Comparison of ENCODE assay signal across 19 cellular contexts in the genomic region with DNA sequence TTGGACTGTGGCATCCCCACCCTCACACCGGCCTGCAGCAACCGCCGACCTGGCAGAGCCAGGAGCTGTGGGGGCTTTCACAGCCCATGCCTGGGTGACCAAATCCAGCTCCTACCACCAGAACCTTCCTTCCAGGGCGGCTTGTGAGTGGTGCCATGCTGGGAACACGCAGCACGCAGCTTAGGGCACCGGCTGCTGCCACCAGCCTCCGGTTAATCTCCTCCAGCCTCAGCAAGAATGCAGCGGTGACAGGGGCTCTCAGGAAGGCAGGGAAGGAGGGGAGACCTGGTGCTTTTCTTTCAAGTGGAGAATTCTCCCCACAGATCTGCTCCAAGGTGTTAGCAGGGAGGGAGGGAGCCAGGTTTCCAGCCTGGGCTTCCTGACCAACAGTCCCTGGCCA. TPM values are rescaled to one million over a fixed set of nuclear protein-coding genes. Genes with fewer than 3 reads are reported as not detected.
DNase-seq lines count a peak whose midpoint lies in the region; ATAC-seq and TF ChIP-seq lines count a peak whose summit lies in the region.
"Had no signal": no experiment of that assay in that cellular context is flagged by ENCODE, and none has a peak within 500 bp of the region (broad histone marks: within the 10 kb centered on the region; RNA-seq: fewer than 3 reads in every experiment).

No MANE protein-coding gene starts in this region.

- no peak overlapping the region for H3K18ac ChIP-seq in mesendoderm (ENCODE audit: low read length)

- H3K4me2 ChIP-seq in mammary epithelial cell (ENCODE audit: insufficient read depth, low read depth, low read length) (peak overlapping the region; percentile 68), mesendoderm (ENCODE audit: low read length) (no peak overlapping the region), smooth muscle cell (peak overlapping the region; percentile 9), PC-3 (ENCODE audit: low read length) (no peak overlapping the region)

- peak in 1 of 2 donors; percentile 64 for DNase-seq in cardiac muscle cell (ENCODE audit: low read depth in 1 of 2, low spot score in 1 of 2)
- DNase-seq in cardiac septum (ENCODE audit: low spot score): no peak
- DNase-seq in mammary epithelial cell: no peak
- DNase-seq in mesendoderm: peak; percentile 35
- DNase-seq in smooth muscle cell (lab: John Stamatoyannopoulos, UW; ENCODE audit: unreplicated experiment): no peak
- DNase-seq in PC-3: no peak
- no peak for DNase-seq in activated CD8-positive, alpha-beta memory T cell treated with anti-CD3 and anti-CD28 coated beads, Interleukin-2, amount 10 ng/mL, durations not matched to agents 7 days and 5 days
- no peak for DNase-seq in central memory CD4-positive, alpha-beta T cell
- DNase-seq: BE2C; Calu3; CD4-positive, alpha-beta T cell; GM23248; KBM-7; NCI-H1048; NCI-H1436 treated with DMSO at 0.1 percent for 48 hours; NCI-H2029 treated with DMSO at 0.1 percent for 48 hours; SHP77 treated with DMSO at 0.1 percent for 48 hours had no signal

- H4K8ac ChIP-seq in mesendoderm (ENCODE audit: low read depth, low read length): no peak overlapping the region

- no peak overlapping the region for H3K4me3 Mint-ChIP-seq in activated CD8-positive, alpha-beta memory T cell treated with anti-CD3 and anti-CD28 coated beads, Interleukin-2, amount 10 ng/mL, durations not matched to agents 7 days and 5 days
- H3K4me3 Mint-ChIP-seq: CD4-positive, alpha-beta T cell had no signal

- H3K27me3 ChIP-seq in cardiac muscle cell (no peaks in the 10 kb centered on the region), mammary epithelial cell (ENCODE audit: insufficient read depth, low read length) (no peaks in the 10 kb centered on the region), mesendoderm (ENCODE audit: insufficient read depth, low read length, poor library complexity) (no peaks in the 10 kb centered on the region), smooth muscle cell (ENCODE audit: low read depth) (no peaks in the 10 kb centered on the region), PC-3 (ENCODE audit: low read length) (no peaks in the 10 kb centered on the region)
- H3K27me3 ChIP-seq: BE2C had no signal

- no peaks in the 10 kb centered on the region for H3K4me1 Mint-ChIP-seq in activated CD8-positive, alpha-beta memory T cell treated with anti-CD3 and anti-CD28 coated beads, Interleukin-2, amount 10 ng/mL, durations not matched to agents 7 days and 5 days

- H2BK5ac ChIP-seq in mesendoderm (ENCODE audit: low read length): no peak overlapping the region

- H3K27ac Mint-ChIP-seq in activated CD8-positive, alpha-beta memory T cell treated with anti-CD3 and anti-CD28 coated beads, Interleukin-2, amount 10 ng/mL, durations not matched to agents 7 days and 5 days: no peak overlapping the region
- H3K27ac Mint-ChIP-seq: CD4-positive, alpha-beta T cell had no signal

- peak overlapping the region; percentile 91 for H2AFZ ChIP-seq in mammary epithelial cell (ENCODE audit: low read depth, low read length)
- H2AFZ ChIP-seq in smooth muscle cell (ENCODE audit: low read depth): no peak overlapping the region
- no peak overlapping the region for H2AFZ ChIP-seq in PC-3 (ENCODE audit: low read length)
- H2AFZ ChIP-seq: GM23248 had no signal

- H4K5ac ChIP-seq in mesendoderm (ENCODE audit: low read length): no peak overlapping the region

- WGBS in mammary epithelial cell (ENCODE audit: low coverage, missing lambda C conversion rate): 23% methylated on average over 4 of the region's 9 CpGs
- WGBS in mesendoderm (ENCODE audit: extremely low coverage, insufficient coverage, low lambda C conversion rate): no CpG with 5 or more reads among the region's 9 CpGs
- 88% methylated on average over 9 of the region's 9 CpGs for WGBS in smooth muscle cell (ENCODE audit: low lambda C conversion rate)

- BruUV-seq in mammary epithelial cell (replicated peaks; lab: Mats Ljungman, UMichigan): no TSS peak
- BruUV-seq in PC-3 (replicated peaks; lab: Mats Ljungman, UMichigan): no TSS peak

- no peaks in the 10 kb centered on the region for H3K36me3 Mint-ChIP-seq in activated CD8-positive, alpha-beta memory T cell treated with anti-CD3 and anti-CD28 coated beads, Interleukin-2, amount 10 ng/mL, durations not matched to agents 7 days and 5 days

- no peak overlapping the region for H3K23ac ChIP-seq in mesendoderm (ENCODE audit: low read length)

- H3K9me3 ChIP-seq in cardiac muscle cell (ENCODE audit: low read depth) (no peaks in the 10 kb centered on the region), mammary epithelial cell (replicated peaks; ENCODE audit: insufficient read depth, low read length) (no peaks in the 10 kb centered on the region), smooth muscle cell (replicated peaks; ENCODE audit: low read depth) (no peaks in the 10 kb centered on the region), PC-3 (ENCODE audit: low read length) (no peaks in the 10 kb centered on the region)
- H3K9me3 ChIP-seq: BE2C had no signal

- peaks cover 28% of the 10 kb centered on the region for H3K4me1 ChIP-seq in cardiac muscle cell (ENCODE audit: low read depth)
- peaks cover 27% of the 10 kb centered on the region for H3K4me1 ChIP-seq in mammary epithelial cell (ENCODE audit: insufficient read depth, low read length)
- peaks cover 8% of the 10 kb centered on the region for H3K4me1 ChIP-seq in mesendoderm (ENCODE audit: control insufficient read depth, low read depth, low read length)
- H3K4me1 ChIP-seq in smooth muscle cell (ENCODE audit: low read depth): peaks cover 11% of the 10 kb centered on the region
- H3K4me1 ChIP-seq in PC-3 (ENCODE audit: insufficient read depth, low read length): no peaks in the 10 kb centered on the region

- no peaks in the 10 kb centered on the region for H3K36me3 ChIP-seq in cardiac muscle cell
- H3K36me3 ChIP-seq in mammary epithelial cell (ENCODE audit: insufficient read depth, low read length): no peaks in the 10 kb centered on the region
- no peaks in the 10 kb centered on the region for H3K36me3 ChIP-seq in mesendoderm (ENCODE audit: control insufficient read depth, insufficient read depth, low read length)
- no peaks in the 10 kb centered on the region for H3K36me3 ChIP-seq in smooth muscle cell (ENCODE audit: low read depth)
- H3K36me3 ChIP-seq in PC-3 (ENCODE audit: low read depth, low read length): no peaks in the 10 kb centered on the region
- H3K36me3 ChIP-seq: BE2C had no signal

- no peaks in the 10 kb centered on the region for H3K79me2 ChIP-seq in mammary epithelial cell (ENCODE audit: insufficient read depth, low read length)
- no peaks in the 10 kb centered on the region for H3K79me2 ChIP-seq in mesendoderm (ENCODE audit: control insufficient read depth, insufficient read depth, low read length)
- H3K79me2 ChIP-seq in smooth muscle cell (ENCODE audit: low read depth): no peaks in the 10 kb centered on the region
- no peaks in the 10 kb centered on the region for H3K79me2 ChIP-seq in PC-3 (ENCODE audit: low read length)

- no peak overlapping the region for H3K9ac ChIP-seq in mammary epithelial cell (ENCODE audit: insufficient read depth, low read length)
- no peak overlapping the region for H3K9ac ChIP-seq in mesendoderm (ENCODE audit: low read length)
- no peak overlapping the region for H3K9ac ChIP-seq in smooth muscle cell (ENCODE audit: low read depth)
- no peak overlapping the region for H3K9ac ChIP-seq in PC-3 (ENCODE audit: low read length)
- H3K9ac ChIP-seq: GM23248 had no signal

- no peak overlapping the region for H2AK5ac ChIP-seq in mesendoderm (ENCODE audit: low read length)

- no peak overlapping the region for H3K4ac ChIP-seq in mesendoderm (ENCODE audit: low read depth, low read length)

- H4K20me1 ChIP-seq in mammary epithelial cell (ENCODE audit: insufficient read depth, low read length) (no peaks in the 10 kb centered on the region), smooth muscle cell (ENCODE audit: low read depth) (no peaks in the 10 kb centered on the region), PC-3 (ENCODE audit: low read length) (no peaks in the 10 kb centered on the region)

- H3F3A ChIP-seq in smooth muscle cell (ENCODE audit: low read depth) (no peaks in the 10 kb centered on the region), PC-3 (ENCODE audit: low read length, unreplicated experiment) (no peaks in the 10 kb centered on the region)

- H3K9me3 Mint-ChIP-seq in activated CD8-positive, alpha-beta memory T cell treated with anti-CD3 and anti-CD28 coated beads, Interleukin-2, amount 10 ng/mL, durations not matched to agents 7 days and 5 days (ENCODE audit: low read depth): no peaks in the 10 kb centered on the region
- H3K9me3 Mint-ChIP-seq: CD4-positive, alpha-beta T cell had no signal

- no peak for TF ChIP-seq CTCF in cardiac muscle cell (IDR thresholded peaks at IDR 0.05; ENCODE audit: low read depth, low read length)
- TF ChIP-seq CTCF in mammary epithelial cell (conservative IDR thresholded peaks at IDR 0.05 in 1 of 2, IDR thresholded peaks at IDR 0.05 in 1 of 2; ENCODE audit: extremely low read depth in 1 of 2, insufficient read depth in 1 of 2, low read depth in 1 of 2, low read length in 2 of 2): no peak
- no peak for TF ChIP-seq CTCF in smooth muscle cell (IDR thresholded peaks at IDR 0.05; ENCODE audit: borderline replicate concordance, insufficient read depth, poor library complexity, severe bottlenecking)
- no peak for TF ChIP-seq CTCF in PC-3 (conservative IDR thresholded peaks at IDR 0.05; ENCODE audit: low read depth, low read length)

- H3K4me3 ChIP-seq in cardiac muscle cell (no peak overlapping the region), mammary epithelial cell (replicated peaks in 1 of 3; ENCODE audit: insufficient read depth in 1 of 3, low read depth in 2 of 3, low read length in 3 of 3) (no peak overlapping the region), mesendoderm (ENCODE audit: low read length) (no peak overlapping the region), smooth muscle cell (no peak overlapping the region), PC-3 (ENCODE audit: low read length) (no peak overlapping the region)
- H3K4me3 ChIP-seq: GM23248 had no signal

- in situ Hi-C loops in mammary epithelial cell (cut with MboI; ENCODE audit: low sequenced_read_pairs in 2 of 2): no loop called here

- CTCF ChIA-PET in mammary epithelial cell (lab: Charles Lee; ENCODE audit: low non-redundant PET) (interaction anchor here (0.6 kb wide), 1 partner anchor 42 kb away, joined by 7 read pairs; no protein-coding TSS in a partner anchor), PC-3 (lab: Charles Lee) (interaction anchor here (0.5 kb wide), 1 partner anchor 16 kb away, joined by 4 read pairs; no protein-coding TSS in a partner anchor)
- CTCF ChIA-PET in activated CD8-positive, alpha-beta memory T cell treated with anti-CD3 and anti-CD28 coated beads, Interleukin-2, amount 10 ng/mL, durations not matched to agents 7 days and 5 days (lab: Charles Lee): no interaction called here

- ATAC-seq in PC-3: no peak
- ATAC-seq in activated CD8-positive, alpha-beta memory T cell treated with anti-CD3 and anti-CD28 coated beads, Interleukin-2, amount 10 ng/mL, durations not matched to agents 7 days and 5 days: no peak

- H2BK120ac ChIP-seq in mesendoderm (ENCODE audit: low read depth, low read length): no peak overlapping the region

- H3K79me1 ChIP-seq in mesendoderm (ENCODE audit: low read length): no peaks in the 10 kb centered on the region

- H3K9me2 ChIP-seq in PC-3 (replicated peaks; ENCODE audit: low read length): no peaks in the 10 kb centered on the region

- POLR2A ChIA-PET in PC-3 (lab: Charles Lee; ENCODE audit: unreplicated experiment): no interaction called here

- intact Hi-C loops in cardiac septum (cut with DNase I): no loop called here
- intact Hi-C loops in mammary epithelial cell (cut with micrococcal nuclease): loop anchor here (1.0 to 2.0 kb wide), 2 partner anchors 16 to 17 kb away; no protein-coding TSS in a partner anchor
- intact Hi-C loops in PC-3 (cut with micrococcal nuclease): no loop called here

- H3K56ac ChIP-seq in mesendoderm (ENCODE audit: low read length): no peak overlapping the region

- no peak overlapping the region for H2BK15ac ChIP-seq in mesendoderm (replicated peaks; ENCODE audit: low read depth)

- no peaks in the 10 kb centered on the region for H3K27me3 Mint-ChIP-seq in activated CD8-positive, alpha-beta memory T cell treated with anti-CD3 and anti-CD28 coated beads, Interleukin-2, amount 10 ng/mL, durations not matched to agents 7 days and 5 days
- H3K27me3 Mint-ChIP-seq: CD4-positive, alpha-beta T cell had no signal

- dilution Hi-C loops in mammary epithelial cell (cut with HindIII; ENCODE audit: low sequenced_read_pairs): no loop called here

- peak overlapping the region; percentile 69 for H3K27ac ChIP-seq in cardiac muscle cell
- peak overlapping the region; percentile 53 for H3K27ac ChIP-seq in mammary epithelial cell (ENCODE audit: insufficient read depth, low read depth, low read length)
- no peak overlapping the region for H3K27ac ChIP-seq in mesendoderm (ENCODE audit: low read depth, low read length)
- H3K27ac ChIP-seq in smooth muscle cell (ENCODE audit: low read depth): no peak overlapping the region
- H3K27ac ChIP-seq in PC-3 (ENCODE audit: low read length): no peak overlapping the region
- H3K27ac ChIP-seq: 22Rv1, GM23248 had no signal

RNA-seq across cellular contexts. Expression of a gene that starts 32.3 kb away (rescaled TPM):
- total RNA-seq in cardiac muscle cell (not detected in 2 replicates), cardiac septum (not detected), mammary epithelial cell (not detected), smooth muscle cell (not detected in 2 replicates), PC-3 (2014; rRNA removed) (not detected in 2 replicates)
- polyA plus RNA-seq in cardiac muscle cell (not detected in 2 replicates), mammary epithelial cell (not detected), smooth muscle cell (not detected in 2 replicates)
- polyA minus RNA-seq in mammary epithelial cell: not detected
- not detected for polyA plus RNA-seq in mesendoderm (2013, experiment 1 of 2)
- polyA plus RNA-seq in mesendoderm (2013, experiment 2 of 2): not detected
- total RNA-seq in activated CD8-positive, alpha-beta memory T cell treated with anti-CD3 and anti-CD28 coated beads, Interleukin-2, amount 10 ng/mL, durations not matched to agents 7 days and 5 days: not detected
- total RNA-seq: Calu3; CD4-positive, alpha-beta T cell; G401; GM23248 had no signal
- polyA plus RNA-seq: GM23248 had no signal

RNA-seq across cellular contexts. Expression of a gene that starts 35.8 kb away (rescaled TPM):
- 0.18 TPM in 1 of 2 replicates, not detected in the other for total RNA-seq in cardiac muscle cell
- 0.34 and 0.40 TPM in 2 replicates for polyA plus RNA-seq in cardiac muscle cell
- total RNA-seq in cardiac septum: 0.19 TPM
- not detected for total RNA-seq in mammary epithelial cell
- not detected for polyA plus RNA-seq in mammary epithelial cell
- not detected for polyA minus RNA-seq in mammary epithelial cell
- polyA plus RNA-seq in mesendoderm (2013, experiment 1 of 2): 0.01 TPM
- 0.01 TPM for polyA plus RNA-seq in mesendoderm (2013, experiment 2 of 2)
- not detected in 2 replicates for total RNA-seq in smooth muscle cell
- polyA plus RNA-seq in smooth muscle cell: not detected in 2 replicates
- total RNA-seq in PC-3 (2014; rRNA removed): not detected in 2 replicates
- not detected for total RNA-seq in activated CD8-positive, alpha-beta memory T cell treated with anti-CD3 and anti-CD28 coated beads, Interleukin-2, amount 10 ng/mL, durations not matched to agents 7 days and 5 days
- total RNA-seq: Calu3; CD4-positive, alpha-beta T cell; G401; GM23248 had no signal
- polyA plus RNA-seq: GM23248 had no signal

Comparison
In these comparisons a context has a peak if more than half of its experiments do, and no peak if none do; other contexts are left out.
1. H3K27ac ChIP-seq: peak in cardiac muscle cell (single experiment) and mammary epithelial cell (single experiment); none in mesendoderm (single experiment), smooth muscle cell (single experiment) and PC-3 (single experiment).
2. H3K4me2 ChIP-seq: peak in mammary epithelial cell (single experiment) and smooth muscle cell (single experiment); none in mesendoderm (single experiment) and PC-3 (single experiment).